8 cellular contexts compared by ENCODE assay signal in genomic region chr1:66533804-66534745, GRCh38. TPM values are rescaled to one million over a fixed set of nuclear protein-coding genes. Genes with fewer than 3 reads are reported as not detected.
DNase-seq lines count a peak whose midpoint lies in the region; ATAC-seq, FAIRE-seq and TF ChIP-seq lines count a peak whose summit lies in the region.

TSS of gene SGIP1 (plus strand) at chr1:66534153. CDS start at chr1:66534359, 206 bp downstream.

- peaks cover 0 to 5% of the 10 kb centered on the region in 2 donors for H3K4me1 Mint-ChIP-seq in natural killer cell

- no peak for FAIRE-seq in HepG2 (lab: Jason Lieb, UNC)

- no peak for TF ChIP-seq EP300 in HepG2 (IDR thresholded peaks at IDR 0.05; ENCODE audit: low read depth in 2 of 2, low read length in 2 of 2)
- TF ChIP-seq EP300 in HepG2 (CRISPR knock-in tag; IDR thresholded peaks at IDR 0.05; ENCODE audit: borderline replicate concordance), result no peak
- TF ChIP-seq EP300 in gastroesophageal sphincter (IDR thresholded peaks at IDR 0.05), result no peak

- WGBS in liver, result 23% methylated on average over 25 of the region's 25 CpGs
- WGBS in HepG2 (ENCODE audit: low lambda C conversion rate), result 43% methylated on average over 21 of the region's 25 CpGs
- WGBS in gastroesophageal sphincter (ENCODE audit: low coverage in 1 of 2), 2 donors, result 10 to 15% methylated on average over 7 to 13 of the region's 25 CpGs

- H4K20me1 ChIP-seq in HepG2 (ENCODE audit: insufficient read depth, low read length), result no peaks in the 10 kb centered on the region

- no peak within 1 kb of the TSS for H3K27ac ChIP-seq in liver (ENCODE audit: low read depth in 1 of 2, low read length in 2 of 2)
- H3K27ac ChIP-seq in HepG2 (ENCODE audit: extremely low read length, insufficient read depth, low read length), result no peak within 1 kb of the TSS
- H3K27ac ChIP-seq in gastroesophageal sphincter, result peak within 1 kb of the TSS; percentile 39 to 85 (median 76)
- peak within 1 kb of the TSS; percentile 87 for H3K27ac ChIP-seq in vagina

- no peak for DNase-seq in HepG2 (ENCODE audit: low spot score)
- no peak for DNase-seq in activated naive CD4-positive, alpha-beta T cell treated with anti-CD3 and anti-CD28 coated beads, Interleukin-2, amount 50 U/mL, for 72 hours (ENCODE audit: low spot score in 2 of 2)
- DNase-seq in natural killer cell, result no peak
- no peak for DNase-seq in vagina (ENCODE audit: extremely low spot score in 2 of 2)
- DNase-seq in OCI-M2 (lab: John Stamatoyannopoulos, UW; ENCODE audit: unreplicated experiment), result no peak

- H3K27me3 Mint-ChIP-seq in natural killer cell (ENCODE audit: low read depth in 2 of 2), result peaks cover 38 to 61% of the 10 kb centered on the region in 2 donors

- no peak within 1 kb of the TSS for H2AFZ ChIP-seq in HepG2 (ENCODE audit: low read length)

- H3K4me2 ChIP-seq in HepG2 (ENCODE audit: low read depth, low read length), result no peak within 1 kb of the TSS; the same call in 1 of the 2 replicates

- H3K4me3 ChIP-seq in liver (ENCODE audit: low read depth in 1 of 3, low read length in 3 of 3) (peak within 1 kb of the TSS in 2 of 3 donors; percentile 16 to 32), HepG2 (replicated peaks in 1 of 3; ENCODE audit: insufficient read depth in 1 of 3, low read depth in 2 of 3, low read length in 3 of 3) (peak within 1 kb of the TSS in 1 of 3 experiments; percentile 16; a peak in 1 of 6 replicates), gastroesophageal sphincter (peak within 1 kb of the TSS; percentile 42 to 57), vagina (peak within 1 kb of the TSS; percentile 51 to 55)

- TF ChIP-seq CTCF in liver (IDR thresholded peaks at IDR 0.05; ENCODE audit: low read depth, low read length, missing input control) (no peak), HepG2 (CRISPR knock-in tag; IDR thresholded peaks at IDR 0.05) (no peak), gastroesophageal sphincter (IDR thresholded peaks at IDR 0.05) (no peak), natural killer cell (IDR thresholded peaks at IDR 0.05) (no peak), vagina (IDR thresholded peaks at IDR 0.05) (no peak)

- intact Hi-C loops in HepG2 (cut with micrococcal nuclease; ENCODE audit: unreplicated experiment) (no loop called here), natural killer cell (cut with micrococcal nuclease) (no loop called here), vagina (cut with DNase I) (no loop called here)

- ATAC-seq in HepG2 (no peak; the same call in 1 of the 3 replicates), gastroesophageal sphincter (peak; percentile 84), natural killer cell (no peak), GM21367 (IDR thresholded peaks at IDR 0.05; ENCODE audit: unreplicated experiment) (no peak)
- ATAC-seq in activated naive CD4-positive, alpha-beta T cell treated with anti-CD3 and anti-CD28 coated beads, Interleukin-2, amount 50 U/mL, for 72 hours, result peak; percentile 29 to 66

- H3K36me3 Mint-ChIP-seq in activated naive CD4-positive, alpha-beta T cell treated with anti-CD3 and anti-CD28 coated beads, Interleukin-2, amount 50 U/mL, for 72 hours, result peaks cover 0 to 6% of the 10 kb centered on the region in 2 donors
- H3K36me3 Mint-ChIP-seq in natural killer cell, result peaks cover 7% of the 10 kb centered on the region

- no peaks in the 10 kb centered on the region for H3K36me3 ChIP-seq in liver (ENCODE audit: control insufficient read depth in 4 of 4, insufficient read depth in 3 of 4, low read depth in 1 of 4, low read length in 3 of 4)
- no peaks in the 10 kb centered on the region for H3K36me3 ChIP-seq in HepG2 (replicated peaks in 1 of 2; ENCODE audit: control insufficient read depth in 1 of 2, insufficient read depth in 2 of 2, low read length in 2 of 2)
- no peaks in the 10 kb centered on the region for H3K36me3 ChIP-seq in gastroesophageal sphincter
- no peaks in the 10 kb centered on the region for H3K36me3 ChIP-seq in vagina

- peak within 1 kb of the TSS; percentile 51 for H3K4me3 Mint-ChIP-seq in natural killer cell

- no peak within 1 kb of the TSS for H3K27ac Mint-ChIP-seq in activated naive CD4-positive, alpha-beta T cell treated with anti-CD3 and anti-CD28 coated beads, Interleukin-2, amount 50 U/mL, for 72 hours
- H3K27ac Mint-ChIP-seq in natural killer cell, result no peak within 1 kb of the TSS

- TF ChIP-seq RAD21 in liver (IDR thresholded peaks at IDR 0.05), result no peak
- TF ChIP-seq RAD21 in HepG2 (CRISPR knock-in tag; IDR thresholded peaks at IDR 0.05), result no peak

- POLR2A ChIA-PET in HepG2 (lab: Yijun Ruan, JAX), result no interaction called here

- BruUV-seq in HepG2 (replicated peaks; lab: Mats Ljungman, UMichigan), result no TSS peak

- H3K4me1 ChIP-seq in liver (ENCODE audit: control insufficient read depth in 4 of 4, insufficient read depth in 4 of 4, low read length in 3 of 4), result peaks cover 1 to 26% (median 10%) of the 10 kb centered on the region in 4 donors
- peaks cover 17% of the 10 kb centered on the region for H3K4me1 ChIP-seq in HepG2 (ENCODE audit: insufficient read depth, low read length)
- peaks cover 0 to 38% (median 5%) of the 10 kb centered on the region in 3 donors for H3K4me1 ChIP-seq in gastroesophageal sphincter
- peaks cover 26% of the 10 kb centered on the region for H3K4me1 ChIP-seq in vagina

- no peaks in the 10 kb centered on the region for H3K9me3 ChIP-seq in liver (ENCODE audit: control insufficient read depth in 4 of 4, low read length in 3 of 4)
- H3K9me3 ChIP-seq in HepG2 (ENCODE audit: low read length), result no peaks in the 10 kb centered on the region
- H3K9me3 ChIP-seq in gastroesophageal sphincter, result no peaks in the 10 kb centered on the region
- no peaks in the 10 kb centered on the region for H3K9me3 ChIP-seq in vagina

- H3K9me3 Mint-ChIP-seq in activated naive CD4-positive, alpha-beta T cell treated with anti-CD3 and anti-CD28 coated beads, Interleukin-2, amount 50 U/mL, for 72 hours, result no peaks in the 10 kb centered on the region
- no peaks in the 10 kb centered on the region for H3K9me3 Mint-ChIP-seq in natural killer cell

- H3K27me3 ChIP-seq in liver (ENCODE audit: control insufficient read depth in 4 of 4, insufficient read depth in 4 of 4, low read length in 3 of 4) (peaks cover 0 to 5% (median 2%) of the 10 kb centered on the region in 4 donors), HepG2 (ENCODE audit: control insufficient read depth in 1 of 2, insufficient read depth in 2 of 2, low read length in 2 of 2) (0 out of 5 replicates have a peak, but pooled peaks cover 0 to 6% of the 10 kb centered on the region in 2 experiments), gastroesophageal sphincter (no peaks in the 10 kb centered on the region), vagina (no peaks in the 10 kb centered on the region)

- TF ChIP-seq POLR2A in HepG2 (IDR thresholded peaks at IDR 0.05; ENCODE audit: insufficient read depth in 1 of 2, low read depth in 2 of 2, low read length in 2 of 2) (no peak), gastroesophageal sphincter (IDR thresholded peaks at IDR 0.05) (no peak), vagina (IDR thresholded peaks at IDR 0.05) (peak in 1 of 2 donors; percentile 25)

- H3K79me2 ChIP-seq in HepG2 (ENCODE audit: insufficient read depth, low read length), result no peaks in the 10 kb centered on the region

- H3K9ac ChIP-seq in liver (ENCODE audit: low read depth in 1 of 2, low read length in 2 of 2), result no peak within 1 kb of the TSS
- no peak within 1 kb of the TSS for H3K9ac ChIP-seq in HepG2 (ENCODE audit: insufficient read depth, low read depth, low read length)

- CTCF ChIA-PET in HepG2 (lab: Yijun Ruan, JAX; ENCODE audit: low intra/inter-chr PET ratio, low total read pairs), result no interaction called here

- in situ Hi-C loops in HepG2 (cut with HindIII; ENCODE audit: extremely low pct_ligation_motif_present, low pct_unique_long_range_greater_than_20kb), result no loop called here

TF ChIP-seq in liver, 16 proteins besides CTCF, POLR2A, EP300 and RAD21 (continues in another document):
- TF ChIP-seq YY1 (IDR thresholded peaks at IDR 0.05) (no peak), ATF3 (IDR thresholded peaks at IDR 0.05) (no peak)

TF ChIP-seq in HepG2, 621 proteins besides CTCF, POLR2A, EP300 and RAD21:
- TF ChIP-seq SIN3B (IDR thresholded peaks at IDR 0.05; ENCODE audit: low read length) (no peak), SNAPC5 (CRISPR knock-in tag; IDR thresholded peaks at IDR 0.05; ENCODE audit: borderline replicate concordance) (no peak)

RNA-seq across cellular contexts. Expression of gene SGIP1, which starts in this region (rescaled TPM):
- total RNA-seq in liver, result 1 to 10 TPM in 1 of 2 donors, under 1 TPM in 1; 0.17 to 2.5 TPM
- under 1 TPM; 0.09 to 0.58 TPM for polyA plus RNA-seq in liver
- not detected in 2 replicates for total RNA-seq in HepG2 (2016; rRNA removed; fragmentation: Illumina TruSeq; extraction: Trizol)
- total RNA-seq in HepG2 (2016; cell fraction: cytosol; rRNA removed; fragmentation: Illumina TruSeq; extraction: Trizol; ENCODE audit: low read depth), result not detected in 2 replicates
- total RNA-seq in HepG2 (2016; cell fraction: insoluble cytoplasmic fraction; rRNA removed; fragmentation: Illumina TruSeq; extraction: Trizol), result not detected in 2 replicates
- total RNA-seq in HepG2 (2016; cell fraction: membrane; rRNA removed; fragmentation: Illumina TruSeq; extraction: Trizol), result not detected in 2 replicates
- not detected in 2 replicates for total RNA-seq in HepG2 (2016; cell fraction: nucleus; rRNA removed; fragmentation: Illumina TruSeq; extraction: Trizol)
- polyA plus RNA-seq in HepG2 (2011; rRNA removed), result 0.01 TPM in 1 of 2 replicates, not detected in the other
- not detected in 2 replicates for polyA plus RNA-seq in HepG2 (2011; cell fraction: cytosol; rRNA removed)
- polyA plus RNA-seq in HepG2 (2011; cell fraction: nucleus; rRNA removed), result 0.10 TPM in 1 of 2 replicates, not detected in the other
- not detected in 2 replicates for polyA plus RNA-seq in HepG2 (2012)
- not detected in 2 replicates for polyA plus RNA-seq in HepG2 (2016; cell fraction: cytosol; fragmentation: Illumina TruSeq; extraction: Trizol; ENCODE audit: low read depth)
- not detected in 2 replicates for polyA plus RNA-seq in HepG2 (2016; cell fraction: insoluble cytoplasmic fraction; fragmentation: Illumina TruSeq; extraction: Trizol; ENCODE audit: low read depth)
- not detected in 2 replicates for polyA plus RNA-seq in HepG2 (2016; cell fraction: membrane; fragmentation: Illumina TruSeq; extraction: Trizol; ENCODE audit: low read depth)
- 0.29 TPM in 1 of 2 replicates, not detected in the other for polyA plus RNA-seq in HepG2 (2016; cell fraction: nucleus; fragmentation: Illumina TruSeq; extraction: Trizol; ENCODE audit: insufficient read depth, low read depth)
- not detected in 2 replicates for polyA minus RNA-seq in HepG2 (2011; rRNA and poly(A)+ RNA removed; ENCODE audit: low replicate concordance)
- polyA minus RNA-seq in HepG2 (2011; cell fraction: cytosol; rRNA and poly(A)+ RNA removed), result not detected in 2 replicates
- not detected in 2 replicates for polyA minus RNA-seq in HepG2 (2011; cell fraction: nucleus; rRNA and poly(A)+ RNA removed)
- not detected for total RNA-seq in activated naive CD4-positive, alpha-beta T cell treated with anti-CD3 and anti-CD28 coated beads, Interleukin-2, amount 50 U/mL, for 72 hours
- total RNA-seq in gastroesophageal sphincter, result 10 to 100 TPM in 2 of 4 donors, 1 to 10 TPM in 2; 6.5 to 14.0 (median 10.7) TPM
- under 1 TPM in 1 of 3 donors, not detected in 2; 0.05 TPM for total RNA-seq in natural killer cell
- total RNA-seq in vagina, result 14.0 TPM

Comparison
In these comparisons a context has a peak if more than half of its experiments do, and no peak if none do; other contexts are left out.
1. Peak in ATAC-seq in activated naive CD4-positive, alpha-beta T cell treated with anti-CD3 and anti-CD28 coated beads, Interleukin-2, amount 50 U/mL, for 72 hours; RNA of the gene not detected or under 1 TPM.
2. H3K27ac ChIP-seq: peak in gastroesophageal sphincter (4 of 4) and vagina (single experiment); none in liver (0 of 2) and HepG2 (single experiment).